ENCODE assay signal across 25 cellular contexts in the genomic region with DNA sequence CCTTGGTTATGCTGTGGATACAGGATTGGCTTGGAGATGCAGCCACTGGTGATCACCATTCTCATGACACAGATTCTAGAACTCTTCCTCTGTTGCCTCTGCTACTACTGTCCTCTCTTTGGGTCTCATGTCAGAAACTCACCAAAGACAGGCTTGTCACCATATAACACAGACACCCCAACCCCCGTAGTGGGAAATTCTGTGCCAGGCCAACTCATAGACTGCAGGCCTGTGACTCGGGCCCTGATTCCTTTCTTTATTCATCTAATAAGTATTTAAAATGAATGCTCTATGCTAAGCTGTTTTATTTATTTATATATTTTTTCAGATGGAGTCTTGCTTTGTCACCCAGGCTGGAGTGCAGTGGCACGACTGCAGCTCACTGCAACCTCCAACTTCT. TPM values are rescaled to one million over a fixed set of nuclear protein-coding genes. Genes with fewer than 3 reads are reported as not detected.
DNase-seq lines count a peak whose midpoint lies in the region; ATAC-seq and TF ChIP-seq lines count a peak whose summit lies in the region.
"Had no signal": no experiment of that assay in that cellular context is flagged by ENCODE, and none has a peak within 500 bp of the region (broad histone marks: within the 10 kb centered on the region; RNA-seq: fewer than 3 reads in every experiment).

No MANE protein-coding gene starts in this region.

- no peak for TF ChIP-seq POLR2A in suprapubic skin (IDR thresholded peaks at IDR 0.05)

- H3K4me3 ChIP-seq in brain microvascular endothelial cell (ENCODE audit: low read depth, low read length) (no peak overlapping the region), suprapubic skin (no peak overlapping the region)
- H3K4me3 ChIP-seq: gastrocnemius medialis, transverse colon had no signal

- H3K27me3 ChIP-seq in brain microvascular endothelial cell (replicated peaks) (no peaks in the 10 kb centered on the region), suprapubic skin (no peaks in the 10 kb centered on the region)
- H3K27me3 ChIP-seq: gastrocnemius medialis, transverse colon had no signal

- WGBS in suprapubic skin = 77% methylated on average over 3 of the region's 3 CpGs

- in situ Hi-C loops in brain microvascular endothelial cell (cut with HindIII; ENCODE audit: low pct_ligation_motif_present, low sequenced_read_pairs) = no loop called here
- in situ Hi-C loops in GM13976 (cut with MboI; ENCODE audit: low sequenced_read_pairs, unreplicated experiment) = no loop called here

- H3K27ac ChIP-seq in brain microvascular endothelial cell (no peak overlapping the region), suprapubic skin (no peak overlapping the region)
- H3K27ac ChIP-seq: gastrocnemius medialis, HL-60, transverse colon had no signal

- H3K9me3 ChIP-seq in suprapubic skin = no peaks in the 10 kb centered on the region
- H3K9me3 ChIP-seq: gastrocnemius medialis, transverse colon had no signal

- no peak for TF ChIP-seq CTCF in brain microvascular endothelial cell (IDR thresholded peaks at IDR 0.05; ENCODE audit: low read depth, low read length, missing control alignments)
- TF ChIP-seq CTCF in GM13976 (IDR thresholded peaks at IDR 0.05; ENCODE audit: borderline replicate concordance, control extremely low read depth, extremely low read depth, insufficient read depth, missing control alignments) = no peak
- TF ChIP-seq CTCF in suprapubic skin (IDR thresholded peaks at IDR 0.05) = no peak

- no peak for ATAC-seq in HG03571 (IDR thresholded peaks at IDR 0.05; ENCODE audit: unreplicated experiment)
- ATAC-seq: activated CD8-positive, alpha-beta memory T cell treated with anti-CD3 and anti-CD28 coated beads, Interleukin-2, amount 10 ng/mL, durations not matched to agents 7 days and 5 days; activated naive CD4-positive, alpha-beta T cell treated with anti-CD3 and anti-CD28 coated beads, Interleukin-2, amount 50 U/mL, for 72 hours; gastrocnemius medialis; left lobe of liver; stimulated activated naive CD8-positive, alpha-beta T cell treated with anti-CD3 and anti-CD28 coated beads, Interleukin-15, Interleukin-2, amounts not matched to agents 100 U/mL and 50 U/mL, for 24 hours had no signal

- no peaks in the 10 kb centered on the region for H3K36me3 ChIP-seq in brain microvascular endothelial cell (replicated peaks)
- peaks cover 70% of the 10 kb centered on the region for H3K36me3 ChIP-seq in suprapubic skin

- DNase-seq in EH (ENCODE audit: low read depth) (peak; percentile 89), NCI-H226 (peak; percentile 5), brain microvascular endothelial cell (peak; percentile 54), kidney glomerular epithelial cell (lab: John Stamatoyannopoulos, UW) (peak; percentile 23), GM13976 (ENCODE audit: low spot score) (no peak), suprapubic skin (ENCODE audit: low spot score in 2 of 2) (no peak)
- no peak for DNase-seq in activated naive CD4-positive, alpha-beta T cell (lab: John Stamatoyannopoulos, UW)
- DNase-seq: activated CD4-positive, alpha-beta T cell treated with anti-CD3 and anti-CD28 coated beads for 48 hours; activated CD8-positive, alpha-beta memory T cell treated with anti-CD3 and anti-CD28 coated beads, Interleukin-2, amount 10 ng/mL, durations not matched to agents 7 days and 5 days; CD8-positive, alpha-beta memory T cell; cortex of kidney; DMS53; gastrocnemius medialis; H9; NCI-H1694 treated with DMSO at 0.1 percent for 48 hours; NCI-H2227 treated with DMSO at 0.1 percent for 48 hours; NCI-H82; SIG-M5; stimulated activated naive CD8-positive, alpha-beta T cell treated with anti-CD3 and anti-CD28 coated beads, Interleukin-15, Interleukin-2, amounts not matched to agents 100 U/mL and 50 U/mL, for 24 hours; T-helper 1 cell; transverse colon had no signal

- TF ChIP-seq EP300 in suprapubic skin (IDR thresholded peaks at IDR 0.05) = no peak

- no peaks in the 10 kb centered on the region for H3K4me1 ChIP-seq in suprapubic skin
- H3K4me1 ChIP-seq: gastrocnemius medialis, transverse colon had no signal

RNA-seq across cellular contexts. Expression of a gene that starts 9.5 kb away (rescaled TPM):
- 10 to 100 TPM; 17.7 to 41.3 (median 28.3) TPM for total RNA-seq in suprapubic skin

RNA-seq across cellular contexts. Expression of a gene that starts 9.6 kb away (rescaled TPM):
- total RNA-seq in suprapubic skin = 100 to 1,000 TPM in 1 of 4 donors, 10 to 100 TPM in 3; 47.5 to 171 (median 81.0) TPM

Comparison
In these comparisons a context has a peak if more than half of its experiments do, and no peak if none do; other contexts are left out.
1. DNase-seq: peak in EH (single experiment), NCI-H226 (single experiment), brain microvascular endothelial cell (single experiment) and kidney glomerular epithelial cell (single experiment); none in GM13976 (single experiment), activated naive CD4-positive, alpha-beta T cell (0 of 4) and suprapubic skin (0 of 2).